ENCODE assay signal across 23 cellular contexts in the genomic region with DNA sequence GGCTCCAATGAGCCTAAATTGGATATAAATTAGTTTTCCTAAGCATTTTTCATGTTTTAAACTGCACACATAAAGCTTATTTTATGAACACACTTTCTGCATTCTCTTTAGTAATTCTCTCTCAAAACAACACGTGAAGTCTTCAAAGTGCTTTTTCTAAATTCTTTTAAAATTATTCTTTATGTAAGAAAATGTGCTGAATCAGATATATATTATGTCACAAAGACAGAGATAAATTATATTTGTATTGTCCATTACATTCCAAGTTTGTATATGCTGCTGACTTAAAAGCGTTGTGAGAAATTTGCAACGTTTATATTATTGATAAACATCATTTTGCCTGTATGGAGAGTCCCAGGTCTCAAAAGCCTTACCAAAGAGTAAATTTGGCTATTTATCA.
DNase-seq lines count a peak whose midpoint lies in the region; ATAC-seq, FAIRE-seq and TF ChIP-seq lines count a peak whose summit lies in the region.
"Had no signal": no experiment of that assay in that cellular context is flagged by ENCODE, and none has a peak within 500 bp of the region (broad histone marks: within the 10 kb centered on the region; RNA-seq: fewer than 3 reads in every experiment).

No MANE protein-coding gene starts in this region.

- H3K36me3 ChIP-seq in IMR-90 (ENCODE audit: control insufficient read depth, insufficient read depth, low read length): no peaks in the 10 kb centered on the region
- H3K36me3 ChIP-seq in K562 (ENCODE audit: control insufficient read depth, insufficient read depth, low read length): no peaks in the 10 kb centered on the region
- H3K36me3 ChIP-seq: BE2C; BLaER1 treated with 17β-estradiol and CSF1 and Interleukin-3, amounts not matched to agents 10 nM and 100 nM had no signal

- H3K9me1 ChIP-seq in IMR-90 (ENCODE audit: insufficient read depth, low read length) (peaks cover 6% of the 10 kb centered on the region), K562 (ENCODE audit: control insufficient read depth, insufficient read depth, low read length) (no peaks in the 10 kb centered on the region)

- no peak overlapping the region for H3K56ac ChIP-seq in IMR-90 (ENCODE audit: extremely low read depth, insufficient read depth, low read length)

- BruUV-seq in IMR-90 (replicated peaks; lab: Mats Ljungman, UMichigan): no TSS peak
- no TSS peak for BruUV-seq in K562 (replicated peaks; lab: Mats Ljungman, UMichigan)

- H3K4me1 ChIP-seq in IMR-90 (ENCODE audit: control insufficient read depth, insufficient read depth, low read length) (peaks cover 12% of the 10 kb centered on the region; the same call in 1 of the 2 replicates), K562 (replicated peaks in 1 of 2; ENCODE audit: control insufficient read depth in 2 of 2, insufficient read depth in 2 of 2, low read length in 2 of 2) (no peaks in the 10 kb centered on the region)
- H3K4me1 ChIP-seq: BE2C had no signal

- POLR2A ChIA-PET in IMR-90 (lab: Charles Lee; ENCODE audit: unreplicated experiment) (interaction anchor here (0.8 kb wide), 1 partner anchor 79 kb away, joined by 3 read pairs; no protein-coding TSS in a partner anchor), K562 (lab: Yijun Ruan, JAX) (interaction anchor here (0.9 kb wide), 1 partner anchor 20 kb away, joined by 3 read pairs; no protein-coding TSS in a partner anchor)

- H2BK5ac ChIP-seq in IMR-90 (ENCODE audit: low read depth, low read length, poor library complexity, severe bottlenecking): peak overlapping the region; percentile 38

- no peak overlapping the region; the same call in 1 of the 2 replicates for H3K4me2 ChIP-seq in IMR-90 (ENCODE audit: low read depth, low read length)
- no peak overlapping the region for H3K4me2 ChIP-seq in K562 (ENCODE audit: insufficient read depth, low read length)
- H3K4me2 ChIP-seq: BLaER1 treated with 17β-estradiol and CSF1 and Interleukin-3, amounts not matched to agents 10 nM and 100 nM had no signal

- H4K20me1 ChIP-seq in IMR-90 (ENCODE audit: insufficient read depth, low read length): no peaks in the 10 kb centered on the region
- no peaks in the 10 kb centered on the region for H4K20me1 ChIP-seq in K562 (replicated peaks; ENCODE audit: control insufficient read depth, insufficient read depth, low read length)
- H4K20me1 ChIP-seq: BLaER1 treated with 17β-estradiol and CSF1 and Interleukin-3, amounts not matched to agents 10 nM and 100 nM had no signal

- no peak for TF ChIP-seq CTCF in IMR-90 (conservative IDR thresholded peaks at IDR 0.05; ENCODE audit: low read depth, low read length)
- TF ChIP-seq CTCF in K562 (IDR thresholded peaks at IDR 0.05 in 2 of 3, conservative IDR thresholded peaks at IDR 0.05 in 1 of 3; ENCODE audit: insufficient read depth in 2 of 3, low read depth in 1 of 3, low read length in 3 of 3): no peak

- H4K8ac ChIP-seq in IMR-90 (ENCODE audit: low read depth in 2 of 2, low read length in 2 of 2): peak overlapping the region in 1 of 2 experiments; percentile 73; a peak in 2 of 4 replicates

- CTCF ChIA-PET in IMR-90 (lab: Yijun Ruan, JAX) (no interaction called here), K562 (lab: Yijun Ruan, JAX; ENCODE audit: low intra/inter-chr PET ratio) (no interaction called here)

- intact Hi-C loops in IMR-90 (cut with micrococcal nuclease): no loop called here
- intact Hi-C loops in K562 (cut with micrococcal nuclease): no loop called here

- H2AK5ac ChIP-seq in IMR-90 (ENCODE audit: low read depth, low read length): peak overlapping the region; percentile 91; the same call in 1 of the 2 replicates

- H3K27ac ChIP-seq in IMR-90 (ENCODE audit: insufficient read depth, low read length) (no peak overlapping the region), K562 (ENCODE audit: extremely low read depth, low read depth, low read length) (no peak overlapping the region)
- H3K27ac ChIP-seq: 22Rv1; BLaER1 treated with 17β-estradiol and CSF1 and Interleukin-3, amounts not matched to agents 10 nM and 100 nM; GM23248 had no signal

- H3K23ac ChIP-seq in IMR-90 (ENCODE audit: low read depth, low read length): peak overlapping the region; percentile 67; the same call in 1 of the 2 replicates

- DNase-seq in NCI-H526 treated with DMSO at 0.1 percent for 48 hours (lab: John Stamatoyannopoulos, UW) (peak; percentile 29), NCI-H526 (lab: John Stamatoyannopoulos, UW) (no peak), IMR-90 (no peak), K562 (ENCODE audit: extremely low read depth in 1 of 4, low spot score in 3 of 4) (no peak), NCI-H82 (lab: John Stamatoyannopoulos, UW) (no peak)
- DNase-seq: ACHN; AML-193; BE2C; CD4-positive, alpha-beta T cell; CD8-positive, alpha-beta memory T cell; DMS53; DMS79 treated with DMSO at 0.1 percent for 48 hours; GF-D8; GM23248; H7; HCEC 1CT had no signal

- H4K5ac ChIP-seq in IMR-90 (ENCODE audit: low read depth, low read length): no peak overlapping the region; the same call in 1 of the 2 replicates

- TF ChIP-seq EP300 in K562 (IDR thresholded peaks at IDR 0.05; ENCODE audit: low read length): no peak

- peak overlapping the region; percentile 60; the same call in 1 of the 2 replicates for H3K14ac ChIP-seq in IMR-90 (replicated peaks; ENCODE audit: low read depth, low read length)

- no peak for ATAC-seq in IMR-90 (ENCODE audit: low read depth)
- ATAC-seq in K562: no peak
- no peak for ATAC-seq in GM18505 (IDR thresholded peaks at IDR 0.05; ENCODE audit: unreplicated experiment)
- ATAC-seq in GM21717 (IDR thresholded peaks at IDR 0.05; ENCODE audit: unreplicated experiment): no peak

- no peaks in the 10 kb centered on the region for H3K79me2 ChIP-seq in K562 (ENCODE audit: control insufficient read depth, insufficient read depth, low read length)

- H3K9me3 ChIP-seq in IMR-90 (ENCODE audit: control insufficient read depth, insufficient read depth, low read length): no peaks in the 10 kb centered on the region
- no peaks in the 10 kb centered on the region for H3K9me3 ChIP-seq in K562 (replicated peaks; ENCODE audit: control insufficient read depth, insufficient read depth, low read depth, low read length)
- H3K9me3 ChIP-seq: BE2C; BLaER1 treated with 17β-estradiol and CSF1 and Interleukin-3, amounts not matched to agents 10 nM and 100 nM had no signal

- no peak for TF ChIP-seq RAD21 in IMR-90 (IDR thresholded peaks at IDR 0.05; ENCODE audit: low read length)
- no peak for TF ChIP-seq RAD21 in K562 (CRISPR knock-in tag; conservative IDR thresholded peaks at IDR 0.05 in 1 of 2, IDR thresholded peaks at IDR 0.05 in 1 of 2)

- H3K27me3 ChIP-seq in IMR-90 (ENCODE audit: control insufficient read depth, insufficient read depth, low read length) (no peaks in the 10 kb centered on the region), K562 (ENCODE audit: control insufficient read depth in 2 of 2, insufficient read depth in 2 of 2, low read length in 2 of 2) (no peaks in the 10 kb centered on the region)
- H3K27me3 ChIP-seq: BE2C; BLaER1 treated with 17β-estradiol and CSF1 and Interleukin-3, amounts not matched to agents 10 nM and 100 nM had no signal

- peaks cover 22 to 26% of the 10 kb centered on the region in 2 experiments for H3K79me1 ChIP-seq in IMR-90 (ENCODE audit: low read depth in 1 of 2, low read length in 2 of 2)

- peak overlapping the region; percentile 46; the same call in 1 of the 2 replicates for H3K18ac ChIP-seq in IMR-90 (ENCODE audit: low read depth, low read length)

- H3K9ac ChIP-seq in IMR-90 (ENCODE audit: low read depth, low read length) (no peak overlapping the region), K562 (ENCODE audit: insufficient read depth in 1 of 2, low read depth in 2 of 2, low read length in 2 of 2) (no peak overlapping the region)
- H3K9ac ChIP-seq: BLaER1 treated with 17β-estradiol and CSF1 and Interleukin-3, amounts not matched to agents 10 nM and 100 nM; GM23248 had no signal

- H2BK20ac ChIP-seq in IMR-90 (ENCODE audit: low read depth, low read length): peak overlapping the region; percentile 88

- WGBS in IMR-90 (ENCODE audit: extremely low coverage in 2 of 2, insufficient read length in 1 of 2), 2 experiments: no CpG with 5 or more reads among the region's 3 CpGs
- WGBS in K562 (ENCODE audit: insufficient coverage, low coverage, missing lambda C conversion rate): 0% methylated on average over 3 of the region's 3 CpGs

- dilution Hi-C loops in IMR-90 (cut with HindIII; ENCODE audit: low sequenced_read_pairs, unreplicated experiment): no loop called here

- H3K4ac ChIP-seq in IMR-90 (ENCODE audit: low read depth, low read length): peak overlapping the region; percentile 58; the same call in 1 of the 2 replicates

- peak overlapping the region; percentile 70; the same call in 1 of the 3 replicates for H2BK15ac ChIP-seq in IMR-90 (ENCODE audit: low read depth, low read length)

- H4K91ac ChIP-seq in IMR-90 (ENCODE audit: insufficient read depth, low read depth, low read length): peak overlapping the region; percentile 44; the same call in 1 of the 2 replicates

- TF ChIP-seq POLR2A in IMR-90 (IDR thresholded peaks at IDR 0.05; ENCODE audit: low read depth, low read length): no peak
- TF ChIP-seq POLR2A in K562 (conservative IDR thresholded peaks at IDR 0.05): no peak
- no peak for TF ChIP-seq POLR2A in GM18505 (IDR thresholded peaks at IDR 0.05; ENCODE audit: borderline replicate concordance, extremely low read depth, insufficient read depth, insufficient read length)

- peak overlapping the region; percentile 75; the same call in 1 of the 2 replicates for H2BK120ac ChIP-seq in IMR-90 (ENCODE audit: low read depth, low read length)

- FAIRE-seq in K562 (lab: Jason Lieb, UNC): no peak
- FAIRE-seq: A204.1, GM12891, H1 had no signal

- H3K4me3 ChIP-seq in IMR-90 (ENCODE audit: insufficient read depth, low read depth, low read length) (no peak overlapping the region), K562 (no peak overlapping the region)
- H3K4me3 ChIP-seq: BLaER1 treated with 17β-estradiol and CSF1 and Interleukin-3, amounts not matched to agents 10 nM and 100 nM; GM23248 had no signal

- no peak overlapping the region for H2AK9ac ChIP-seq in IMR-90 (replicated peaks; ENCODE audit: low read depth, low read length, poor library complexity)

- no peak overlapping the region for H2AFZ ChIP-seq in IMR-90 (replicated peaks; ENCODE audit: low read length, poor library complexity)
- no peak overlapping the region for H2AFZ ChIP-seq in K562 (ENCODE audit: low read depth, low read length)
- H2AFZ ChIP-seq: GM23248 had no signal

- in situ Hi-C loops in IMR-90 (cut with MboI; ENCODE audit: low sequenced_read_pairs) (no loop called here), K562 (cut with MboI) (no loop called here)

TF ChIP-seq in IMR-90, 13 proteins besides CTCF, POLR2A, EP300 and RAD21:
- TF ChIP-seq MAZ (IDR thresholded peaks at IDR 0.05; ENCODE audit: borderline replicate concordance, low read depth, low read length) (no peak), CEBPB (IDR thresholded peaks at IDR 0.05; ENCODE audit: low read depth, low read length) (no peak), MAFK (IDR thresholded peaks at IDR 0.05; ENCODE audit: low read depth, low read length) (peak; percentile 63)
TF ChIP-seq in IMR-90: peak in this region for 1.
